ENCODE assay signal across 8 cellular contexts in genomic region chr5:31581498-31582099, GRCh38. TPM values are rescaled to one million over a fixed set of nuclear protein-coding genes. Genes with fewer than 3 reads are reported as not detected.
A peak's percentile ranks its signal among the peaks of the same experiment; 100 is the strongest.
DNase-seq lines count a peak whose midpoint lies in the region; ATAC-seq and TF ChIP-seq lines count a peak whose summit lies in the region.

No MANE protein-coding gene starts in this region.

- CTCF ChIA-PET in AG04450 (lab: Charles Lee), result interaction anchor here (0.6 to 2.3 kb wide), 10 partner anchors 11 to 511 kb away, joined by 3 to 38 read pairs (median 5); no protein-coding TSS in a partner anchor

- POLR2A ChIA-PET in AG04450 (lab: Yijun Ruan, JAX), result interaction anchor here (0.6 kb wide), 1 partner anchor 528 kb away, joined by 3 read pairs; no protein-coding TSS in a partner anchor

- no peak overlapping the region for H3K4me3 Mint-ChIP-seq in chondrocyte (ENCODE audit: unreplicated experiment)
- no peak overlapping the region for H3K4me3 Mint-ChIP-seq in naive B cell

- in situ Hi-C loops in GM13977 (cut with MboI; ENCODE audit: low pct_unique_long_range_greater_than_20kb, low sequenced_read_pairs, unreplicated experiment), result loop anchor here (25.0 kb wide), 2 partner anchors 231 to 506 kb away; no protein-coding TSS in a partner anchor

- H3K4me3 ChIP-seq in AG04450 (ENCODE audit: low read depth, low read length), result no peak overlapping the region

- H3K4me1 Mint-ChIP-seq in chondrocyte (ENCODE audit: low read depth), result peaks cover 8% of the 10 kb centered on the region
- H3K4me1 Mint-ChIP-seq in naive B cell, result no peaks in the 10 kb centered on the region

- TF ChIP-seq CTCF in AG04450 (IDR thresholded peaks at IDR 0.05; ENCODE audit: low read depth, low read length), result peak; percentile 50
- peak; percentile 50 for TF ChIP-seq CTCF in GM13977 (IDR thresholded peaks at IDR 0.05; ENCODE audit: extremely low read depth, insufficient read depth, missing control alignments)
- TF ChIP-seq CTCF in chondrocyte (IDR thresholded peaks at IDR 0.05), result peak; percentile 91

- no peaks in the 10 kb centered on the region for H3K36me3 Mint-ChIP-seq in chondrocyte (ENCODE audit: low read depth)
- H3K36me3 Mint-ChIP-seq in naive B cell, result no peaks in the 10 kb centered on the region

- H3K27me3 ChIP-seq in AG04450 (ENCODE audit: control insufficient read depth, insufficient read depth, low read length), result peaks cover 10% of the 10 kb centered on the region

- H3K9me3 ChIP-seq in AG04450 (ENCODE audit: control insufficient read depth, insufficient read depth, low read length), result no peaks in the 10 kb centered on the region

- H3K27me3 Mint-ChIP-seq in chondrocyte (ENCODE audit: low read depth) (peaks cover 19% of the 10 kb centered on the region), naive B cell (peaks cover 18 to 33% (median 29%) of the 10 kb centered on the region in 3 donors)

- no peak for DNase-seq in AG04450 (ENCODE audit: low read depth, low spot score)
- no peak for DNase-seq in GM13977 (ENCODE audit: low spot score)
- DNase-seq in NCI-H748 treated with DMSO at 0.1 percent for 48 hours (lab: John Stamatoyannopoulos, UW), result peak; percentile 59
- no peak for DNase-seq in chondrocyte (ENCODE audit: low spot score)
- DNase-seq in naive B cell, result peak; percentile 5
- no peak for DNase-seq in stimulated activated CD4-positive, alpha-beta T cell treated with anti-CD3 and anti-CD28 coated beads, Interleukin-12 subunit alpha, Interleukin-12 subunit beta, amount 100 ng/mL, for 4 hours
- DNase-seq in D341Med (ENCODE audit: low spot score), result no peak

- no peak overlapping the region for H3K27ac ChIP-seq in AG04450 (ENCODE audit: low read depth, low read length)

- no peak for ATAC-seq in naive B cell (ENCODE audit: low read depth in 2 of 2)
- ATAC-seq in GM18858 (IDR thresholded peaks at IDR 0.05; ENCODE audit: unreplicated experiment), result no peak

- H3K9me3 Mint-ChIP-seq in chondrocyte (ENCODE audit: low read depth) (peaks cover 7% of the 10 kb centered on the region), naive B cell (peaks cover 0 to 8% (median 4%) of the 10 kb centered on the region in 7 donors)

- no peak overlapping the region for H3K27ac Mint-ChIP-seq in chondrocyte (ENCODE audit: unreplicated experiment)
- no peak overlapping the region for H3K27ac Mint-ChIP-seq in naive B cell

RNA-seq across cellular contexts. Expression of gene C5orf22, which starts 49.5 kb away (rescaled TPM):
- polyA plus RNA-seq in AG04450 (2011; rRNA removed), result 22.5 and 29.7 TPM in 2 replicates
- 12.9 and 19.5 TPM in 2 replicates for polyA minus RNA-seq in AG04450 (2011; rRNA and poly(A)+ RNA removed)
- 17.2 to 21.9 TPM (median 20.2 TPM) in 3 replicates for total RNA-seq in chondrocyte
- polyA plus RNA-seq in naive B cell (ENCODE audit: low read depth in 6 of 6), result 10 to 100 TPM; 19.5 to 31.3 (median 25.9) TPM

RNA-seq across cellular contexts. Expression of gene DROSHA, which starts 49.7 kb away (rescaled TPM):
- 52.6 and 65.0 TPM in 2 replicates for polyA plus RNA-seq in AG04450 (2011; rRNA removed)
- 124 and 142 TPM in 2 replicates for polyA minus RNA-seq in AG04450 (2011; rRNA and poly(A)+ RNA removed)
- total RNA-seq in chondrocyte, result 59.3 to 82.6 TPM (median 60.6 TPM) in 3 replicates
- polyA plus RNA-seq in naive B cell (ENCODE audit: low read depth in 6 of 6), result 10 to 100 TPM; 10.6 to 20.6 (median 13.8) TPM

RNA-seq across cellular contexts. Expression of gene PDZD2, which starts 57.3 kb away (rescaled TPM):
- polyA plus RNA-seq in AG04450 (2011; rRNA removed) (0.26 and 0.40 TPM in 2 replicates), naive B cell (ENCODE audit: low read depth in 6 of 6) (under 1 TPM in 5 of 6 donors, not detected in 1; 0.05 to 0.24 (median 0.06) TPM)
- polyA minus RNA-seq in AG04450 (2011; rRNA and poly(A)+ RNA removed), result 0.35 and 0.41 TPM in 2 replicates
- total RNA-seq in chondrocyte, result 30.9 to 34.0 TPM (median 32.1 TPM) in 3 replicates

Comparison
In these comparisons a context has a peak if more than half of its experiments do, and no peak if none do; other contexts are left out.
1. DNase-seq: peak in NCI-H748 treated with DMSO at 0.1 percent for 48 hours (single experiment) and naive B cell (single experiment); none in AG04450 (single experiment), GM13977 (single experiment), chondrocyte (single experiment), stimulated activated CD4-positive, alpha-beta T cell treated with anti-CD3 and anti-CD28 coated beads, Interleukin-12 subunit alpha, Interleukin-12 subunit beta, amount 100 ng/mL, for 4 hours (single experiment) and D341Med (single experiment).
2. Peak in every context shown above with its lines, with median percentiles within 50 percentile points of each other: CTCF ChIP-seq.